In genomic region chr1:194862129-194862528, GRCh38 we compare ENCODE assay signal across 1 cellular context.
TF ChIP-seq lines count a peak whose summit lies in the region.

No MANE protein-coding gene starts in this region.

TF ChIP-seq in K562, 482 proteins besides CTCF, POLR2A, EP300 and RAD21 (continued from another document):
- no peak for TF ChIP-seq ATF2 (CRISPR knock-in tag; IDR thresholded peaks at IDR 0.05)
- TF ChIP-seq ATF1 (CRISPR knock-in tag; IDR thresholded peaks at IDR 0.05) = no peak
- TF ChIP-seq ATF1 (tag; IDR thresholded peaks at IDR 0.05) = no peak
- no peak for TF ChIP-seq CBFA2T3 (IDR thresholded peaks at IDR 0.05)
- no peak for TF ChIP-seq MITF (IDR thresholded peaks at IDR 0.05)
- no peak for TF ChIP-seq ZBTB12 (CRISPR knock-in tag; IDR thresholded peaks at IDR 0.05)
- no peak for TF ChIP-seq DEAF1 (CRISPR knock-in tag; IDR thresholded peaks at IDR 0.05)
- peak; percentile 100 for TF ChIP-seq ZNF146 (CRISPR knock-in tag; IDR thresholded peaks at IDR 0.05; ENCODE audit: unreplicated experiment)
- no peak for TF ChIP-seq STAT5B (CRISPR knock-in tag; IDR thresholded peaks at IDR 0.05)
- no peak for TF ChIP-seq ARID3B (CRISPR knock-in tag; IDR thresholded peaks at IDR 0.05; ENCODE audit: borderline replicate concordance)
- no peak for TF ChIP-seq FOXP1 (CRISPR knock-in tag; IDR thresholded peaks at IDR 0.05)
- TF ChIP-seq ZNF77 (CRISPR knock-in tag; IDR thresholded peaks at IDR 0.05) = no peak
- no peak for TF ChIP-seq CREB1 (IDR thresholded peaks at IDR 0.05)
- TF ChIP-seq CREB1 (CRISPR knock-in tag; IDR thresholded peaks at IDR 0.05) = no peak
- peak; percentile 97 for TF ChIP-seq BCOR (IDR thresholded peaks at IDR 0.05)
- TF ChIP-seq ZC3H8 (IDR thresholded peaks at IDR 0.05) = no peak
- TF ChIP-seq CXXC5 (CRISPR knock-in tag; IDR thresholded peaks at IDR 0.05) = no peak
- no peak for TF ChIP-seq ZNF583 (CRISPR knock-in tag; IDR thresholded peaks at IDR 0.05)
- TF ChIP-seq ZC3H11A (IDR thresholded peaks at IDR 0.05; ENCODE audit: low read depth, low read length) = no peak
- TF ChIP-seq NR1H2 (CRISPR knock-in tag; IDR thresholded peaks at IDR 0.05) = no peak
- peak; percentile 35 for TF ChIP-seq POLR2B (IDR thresholded peaks at IDR 0.05; ENCODE audit: low read depth, partially characterized antibody)
- peak; percentile 51 to 79 for TF ChIP-seq HDAC1 (IDR thresholded peaks at IDR 0.05)
- no peak for TF ChIP-seq RBM14 (IDR thresholded peaks at IDR 0.05; ENCODE audit: borderline replicate concordance, insufficient read depth, low read depth, low read length)
- peak; percentile 92; the same call in 1 of the 2 replicates for TF ChIP-seq CBX1 (IDR thresholded peaks at IDR 0.05; ENCODE audit: low read depth)
- no peak for TF ChIP-seq BRD4 (IDR thresholded peaks at IDR 0.05)
- TF ChIP-seq FOXA3 (CRISPR knock-in tag; conservative IDR thresholded peaks at IDR 0.05 in 1 of 2, IDR thresholded peaks at IDR 0.05 in 1 of 2) = no peak
- TF ChIP-seq HDGF (IDR thresholded peaks at IDR 0.05) = peak; percentile 87; the same call in 1 of the 2 replicates
- TF ChIP-seq THAP7 (CRISPR knock-in tag; IDR thresholded peaks at IDR 0.05) = no peak
TF ChIP-seq in K562: peak in this region for 29.
